In genomic region chr16:48385272-48385953, GRCh38 we compare ENCODE assay signal across 8 cellular contexts. TPM values are rescaled to one million over a fixed set of nuclear protein-coding genes. Genes with fewer than 3 reads are reported as not detected.
DNase-seq lines count a peak whose midpoint lies in the region; ATAC-seq and TF ChIP-seq lines count a peak whose summit lies in the region.

TSS of gene SIAH1 (minus strand) at chr16:48385413. CDS start at chr16:48362428, 22,985 bp downstream.

- H3K27ac Mint-ChIP-seq in activated CD4-positive, alpha-beta memory T cell treated with anti-CD3 and anti-CD28 coated beads for 36 hours, result peak within 1 kb of the TSS; percentile 86

- H3K4me3 ChIP-seq in duodenal mucosa (ENCODE audit: low read depth in 1 of 2, low read length in 2 of 2), result peak within 1 kb of the TSS; percentile 82 to 89
- peak within 1 kb of the TSS; percentile 89 for H3K4me3 ChIP-seq in lower lobe of right lung

- no peaks in the 10 kb centered on the region for H3K27me3 Mint-ChIP-seq in activated CD4-positive, alpha-beta memory T cell treated with anti-CD3 and anti-CD28 coated beads for 36 hours

- H3K4me1 ChIP-seq in duodenal mucosa (ENCODE audit: control insufficient read depth in 1 of 2, insufficient read depth in 2 of 2, low read length in 2 of 2), result peaks cover 21 to 24% of the 10 kb centered on the region in 2 donors
- peaks cover 45% of the 10 kb centered on the region for H3K4me1 ChIP-seq in lower lobe of right lung

- no peaks in the 10 kb centered on the region for H3K9me3 Mint-ChIP-seq in activated CD4-positive, alpha-beta memory T cell treated with anti-CD3 and anti-CD28 coated beads for 36 hours

- CTCF ChIA-PET in activated CD4-positive, alpha-beta memory T cell treated with anti-CD3 and anti-CD28 coated beads for 36 hours (lab: Charles Lee), result interaction anchor here (0.6 to 3.5 kb wide), 4 partner anchors 19 to 238 kb away, joined by 3 to 22 read pairs (median 3); no protein-coding TSS in a partner anchor

- DNase-seq in AG09319 (ENCODE audit: extremely low read depth, low read depth) (peak; percentile 49), NCI-H774 (lab: John Stamatoyannopoulos, UW) (peak; percentile 83), lower lobe of right lung (peak; percentile 88)
- DNase-seq in activated CD4-positive, alpha-beta memory T cell treated with anti-CD3 and anti-CD28 coated beads for 36 hours, result peak; percentile 88
- DNase-seq in stimulated activated CD4-positive, alpha-beta T cell treated with anti-CD3 and anti-CD28 coated beads, TNF-alpha, amount 100 ng/mL, for 1 hour (ENCODE audit: low read depth in 3 of 3, low spot score in 1 of 3), result peak; percentile 65 to 92 (median 80)

- H3K4me3 Mint-ChIP-seq in activated CD4-positive, alpha-beta memory T cell treated with anti-CD3 and anti-CD28 coated beads for 36 hours, result peak within 1 kb of the TSS; percentile 92

- H3K36me3 ChIP-seq in duodenal mucosa (ENCODE audit: control insufficient read depth in 1 of 2, insufficient read depth in 2 of 2, low read length in 2 of 2) (no peaks in the 10 kb centered on the region), lower lobe of right lung (no peaks in the 10 kb centered on the region)

- H3K4me1 Mint-ChIP-seq in activated CD4-positive, alpha-beta memory T cell treated with anti-CD3 and anti-CD28 coated beads for 36 hours (ENCODE audit: low read depth), result peaks cover 19% of the 10 kb centered on the region

- H3K9me3 ChIP-seq in duodenal mucosa (ENCODE audit: control insufficient read depth in 1 of 2, low read length in 2 of 2) (no peaks in the 10 kb centered on the region), lower lobe of right lung (no peaks in the 10 kb centered on the region)

- H3K27ac ChIP-seq in duodenal mucosa (ENCODE audit: low read depth, low read length) (peak within 1 kb of the TSS; percentile 97), lower lobe of right lung (peak within 1 kb of the TSS; percentile 99)

- intact Hi-C loops in activated CD4-positive, alpha-beta memory T cell treated with anti-CD3 and anti-CD28 coated beads for 36 hours (cut with micrococcal nuclease), result loop anchor here (5.0 kb wide), 1 partner anchor 33 kb away; no protein-coding TSS in a partner anchor
- intact Hi-C loops in lower lobe of right lung (cut with DNase I), result no loop called here

- TF ChIP-seq CTCF in AG09319 (IDR thresholded peaks at IDR 0.05; ENCODE audit: low read depth, low read length) (no peak), lower lobe of right lung (IDR thresholded peaks at IDR 0.05) (no peak)

- H3K9ac ChIP-seq in duodenal mucosa (ENCODE audit: low read depth in 1 of 2, low read length in 2 of 2), result peak within 1 kb of the TSS; percentile 86

- POLR2A ChIA-PET in activated CD4-positive, alpha-beta memory T cell treated with anti-CD3 and anti-CD28 coated beads for 36 hours (lab: Charles Lee), result interaction anchor here (1.0 to 3.1 kb wide), 5 partner anchors 14 to 1412 kb away, joined by 3 to 29 read pairs (median 8); partner anchors contain the start of gene DNAJA2

- ATAC-seq in GM18909 (IDR thresholded peaks at IDR 0.05; ENCODE audit: poor library complexity, unreplicated experiment), result peak; percentile 67
- peak; percentile 54 for ATAC-seq in HG03139 (IDR thresholded peaks at IDR 0.05; ENCODE audit: unreplicated experiment)
- peak; percentile 95 to 96 for ATAC-seq in lower lobe of right lung

- H3K27me3 ChIP-seq in duodenal mucosa (ENCODE audit: control insufficient read depth in 1 of 2, insufficient read depth in 2 of 2, low read length in 2 of 2) (no peaks in the 10 kb centered on the region), lower lobe of right lung (ENCODE audit: low read depth) (no peaks in the 10 kb centered on the region)

- H3K36me3 Mint-ChIP-seq in activated CD4-positive, alpha-beta memory T cell treated with anti-CD3 and anti-CD28 coated beads for 36 hours, result peaks cover 4% of the 10 kb centered on the region

RNA-seq across cellular contexts. Expression of gene SIAH1, which starts in this region (rescaled TPM):
- 10 to 100 TPM; 13.0 to 13.8 TPM for total RNA-seq in activated CD4-positive, alpha-beta memory T cell treated with anti-CD3 and anti-CD28 coated beads for 36 hours
- 24.4 TPM for total RNA-seq in lower lobe of right lung

Comparison
In these comparisons a context has a peak if more than half of its experiments do, and no peak if none do; other contexts are left out.
1. Peak in every context shown above with its lines: DNase-seq, ATAC-seq, H3K4me3 ChIP-seq and H3K27ac ChIP-seq.